ENCODE assay signal across 10 cellular contexts in genomic region chr7:44867073-44867990, GRCh38. TPM values are rescaled to one million over a fixed set of nuclear protein-coding genes. Genes with fewer than 3 reads are reported as not detected.
DNase-seq lines count a peak whose midpoint lies in the region; ATAC-seq, FAIRE-seq and TF ChIP-seq lines count a peak whose summit lies in the region.
"Had no signal": no experiment of that assay in that cellular context is flagged by ENCODE, and none has a peak within 500 bp of the region (broad histone marks: within the 10 kb centered on the region; RNA-seq: fewer than 3 reads in every experiment).

No MANE protein-coding gene starts in this region.

- peak overlapping the region in 1 of 10 donors; percentile 28 for H3K27ac ChIP-seq in heart right ventricle
- H3K27ac ChIP-seq: upper lobe of left lung had no signal

- peaks cover 0 to 12% (median 5%) of the 10 kb centered on the region in 9 donors for H3K4me1 ChIP-seq in heart right ventricle
- H3K4me1 ChIP-seq: upper lobe of left lung had no signal

- intact Hi-C loops in heart right ventricle (cut with DNase I), result loop anchor here in 2 of 10 donors (10.0 kb wide), 1 partner anchor 267 kb away; no protein-coding TSS in a partner anchor

- peak in 6 of 8 donors; percentile 45 to 86 (median 60) for ATAC-seq in heart right ventricle
- ATAC-seq in GM21381 (IDR thresholded peaks at IDR 0.05; ENCODE audit: unreplicated experiment), result no peak
- ATAC-seq: natural killer cell had no signal

- no peak overlapping the region for H3K4me3 ChIP-seq in heart right ventricle
- H3K4me3 ChIP-seq: upper lobe of left lung had no signal

- WGBS in heart right ventricle, 2 donors, result 60 to 61% methylated on average over 4 of the region's 4 CpGs

- no peak for TF ChIP-seq CTCF in heart right ventricle (IDR thresholded peaks at IDR 0.05)

- peak; percentile 9 for FAIRE-seq in urothelium cell line (lab: Jason Lieb, UNC)

- H3K36me3 ChIP-seq in heart right ventricle, result no peaks in the 10 kb centered on the region
- H3K36me3 ChIP-seq: upper lobe of left lung had no signal

- DNase-seq in stimulated activated CD4-positive, alpha-beta T cell treated with anti-CD3 and anti-CD28 coated beads, Interleukin-1b, Interleukin-23, amount 100 ng/mL, for 48 hours, result peak; percentile 32
- no peak for DNase-seq in stimulated activated CD4-positive, alpha-beta T cell treated with anti-CD3 and anti-CD28 coated beads, Interleukin-2, amount 100 ng/mL, for 24 hours
- DNase-seq in T1000 (lab: John Stamatoyannopoulos, UW), result peak; percentile 15
- no peak for DNase-seq in heart right ventricle
- peak; percentile 84 for DNase-seq in urothelium cell line (ENCODE audit: low spot score)
- DNase-seq in DMS153 (lab: John Stamatoyannopoulos, UW), result no peak
- no peak for DNase-seq in CD1c-positive myeloid dendritic cell (ENCODE audit: extremely low spot score)
- DNase-seq: natural killer cell, upper lobe of left lung had no signal

- no peaks in the 10 kb centered on the region for H3K9me3 ChIP-seq in heart right ventricle

- no peaks in the 10 kb centered on the region for H3K27me3 ChIP-seq in heart right ventricle
- H3K27me3 ChIP-seq: upper lobe of left lung had no signal

RNA-seq across cellular contexts. Expression of gene PURB, which starts 18.0 kb away (rescaled TPM):
- 10 to 100 TPM; 12.7 to 18.7 (median 16.7) TPM for total RNA-seq in heart right ventricle
- 1 to 10 TPM; 6.6 to 7.7 TPM for polyA plus RNA-seq in heart right ventricle

RNA-seq across cellular contexts. Expression of gene H2AZ2, which starts 19.4 kb away (rescaled TPM):
- total RNA-seq in heart right ventricle, result 100 to 1,000 TPM; 206 to 280 (median 259) TPM
- polyA plus RNA-seq in heart right ventricle, result 100 to 1,000 TPM; 109 to 131 TPM

Comparison
In these comparisons a context has a peak if more than half of its experiments do, and no peak if none do; other contexts are left out.
1. DNase-seq: peak in stimulated activated CD4-positive, alpha-beta T cell treated with anti-CD3 and anti-CD28 coated beads, Interleukin-1b, Interleukin-23, amount 100 ng/mL, for 48 hours (single experiment), T1000 (single experiment) and urothelium cell line (single experiment); none in stimulated activated CD4-positive, alpha-beta T cell treated with anti-CD3 and anti-CD28 coated beads, Interleukin-2, amount 100 ng/mL, for 24 hours (0 of 2), heart right ventricle (0 of 2), DMS153 (single experiment) and CD1c-positive myeloid dendritic cell (single experiment).